In genomic region chr5:692530-693041, GRCh38 we compare ENCODE assay signal across 8 cellular contexts. TPM values are rescaled to one million over a fixed set of nuclear protein-coding genes. Genes with fewer than 3 reads are reported as not detected.
DNase-seq lines count a peak whose midpoint lies in the region; ATAC-seq and TF ChIP-seq lines count a peak whose summit lies in the region.
"Not testable (repeated sequence)": the region's sequence is repeated elsewhere in the genome, so short reads cannot be mapped to it uniquely, and the experiment has no call there.

No MANE protein-coding gene starts in this region.

- H3K4me3 Mint-ChIP-seq in CD14-positive monocyte = peak overlapping the region; percentile 59 to 60
- H3K4me3 Mint-ChIP-seq in stimulated activated naive B cell treated with anti-CD40 and anti-IgM and Interleukin-4, amounts not matched to agents 10 μg/mL and 1 μg/mL and 100 μg/mL, for 72 hours = peak overlapping the region in 1 of 2 donors; percentile 25

- H3K9me3 ChIP-seq in Peyer's patch; body of pancreas; muscle layer of duodenum (ENCODE audit: control insufficient read depth in 1 of 2, low read length in 2 of 2): not testable (repeated sequence)

- TF ChIP-seq CTCF in CD14-positive monocyte (IDR thresholded peaks at IDR 0.05); Peyer's patch (IDR thresholded peaks at IDR 0.05); body of pancreas (IDR thresholded peaks at IDR 0.05): not testable (repeated sequence)

- 0 to 1% methylated on average over 1 to 18 of the region's 41 CpGs for WGBS in body of pancreas, 2 donors

- peak overlapping the region in 3 of 4 donors; percentile 31 to 90 (median 83) for H3K27ac ChIP-seq in Peyer's patch
- peak overlapping the region in 2 of 4 donors; percentile 47 to 75 for H3K27ac ChIP-seq in body of pancreas
- H3K27ac ChIP-seq in muscle layer of duodenum (ENCODE audit: low read length) = not testable (repeated sequence)

- DNase-seq in CD14-positive monocyte (ENCODE audit: low spot score); stimulated activated naive B cell treated with anti-CD40 and anti-IgM and Interleukin-4, amounts not matched to agents 10 μg/mL and 1 μg/mL and 100 μg/mL, for 72 hours: not testable (repeated sequence)
- DNase-seq in Peyer's patch = peak in 1 of 3 donors; percentile 58
- peak in 1 of 4 donors; percentile 26 for DNase-seq in body of pancreas
- peak; percentile 77 for DNase-seq in cardiac septum (ENCODE audit: low spot score)

- not testable (repeated sequence) for H3K27me3 ChIP-seq in Peyer's patch; body of pancreas; muscle layer of duodenum (ENCODE audit: low read depth, low read length)

- H3K27ac Mint-ChIP-seq in CD14-positive monocyte; stimulated activated naive B cell treated with anti-CD40 and anti-IgM and Interleukin-4, amounts not matched to agents 10 μg/mL and 1 μg/mL and 100 μg/mL, for 72 hours: not testable (repeated sequence)

- H3K36me3 Mint-ChIP-seq in CD14-positive monocyte; stimulated activated naive B cell treated with anti-CD40 and anti-IgM and Interleukin-4, amounts not matched to agents 10 μg/mL and 1 μg/mL and 100 μg/mL, for 72 hours: not testable (repeated sequence)

- not testable (repeated sequence) for H3K9me3 Mint-ChIP-seq in CD14-positive monocyte; stimulated activated naive B cell treated with anti-CD40 and anti-IgM and Interleukin-4, amounts not matched to agents 10 μg/mL and 1 μg/mL and 100 μg/mL, for 72 hours

- H3K4me1 Mint-ChIP-seq in CD14-positive monocyte; stimulated activated naive B cell treated with anti-CD40 and anti-IgM and Interleukin-4, amounts not matched to agents 10 μg/mL and 1 μg/mL and 100 μg/mL, for 72 hours: not testable (repeated sequence)

- not testable (repeated sequence) for TF ChIP-seq POLR2A in Peyer's patch (IDR thresholded peaks at IDR 0.05); body of pancreas (IDR thresholded peaks at IDR 0.05)

- peak; percentile 11 for ATAC-seq in GM19395 (IDR thresholded peaks at IDR 0.05; ENCODE audit: unreplicated experiment)
- peak; percentile 3 for ATAC-seq in HG03066 (IDR thresholded peaks at IDR 0.05; ENCODE audit: low read depth, unreplicated experiment)
- ATAC-seq in body of pancreas = peak; percentile 14
- peak; percentile 3 to 8 for ATAC-seq in stimulated activated naive B cell treated with anti-CD40 and anti-IgM and Interleukin-4, amounts not matched to agents 10 μg/mL and 1 μg/mL and 100 μg/mL, for 72 hours (replicated peaks)

- peak overlapping the region; percentile 44 to 95 (median 72) for H3K4me3 ChIP-seq in Peyer's patch
- H3K4me3 ChIP-seq in body of pancreas = peak overlapping the region in 1 of 2 donors; percentile 17
- peak overlapping the region; percentile 16 to 56 for H3K4me3 ChIP-seq in muscle layer of duodenum (ENCODE audit: low read depth in 1 of 2, low read length in 2 of 2)

- not testable (repeated sequence) for H3K4me1 ChIP-seq in Peyer's patch; body of pancreas; muscle layer of duodenum (ENCODE audit: control insufficient read depth in 1 of 2, insufficient read depth in 2 of 2, low read length in 2 of 2)

- not testable (repeated sequence) for H3K36me3 ChIP-seq in Peyer's patch; body of pancreas (replicated peaks in 1 of 2; ENCODE audit: insufficient read depth in 1 of 2, low read depth in 2 of 2); muscle layer of duodenum (ENCODE audit: control insufficient read depth in 1 of 2, insufficient read depth in 2 of 2, low read length in 2 of 2)

- peaks cover 7 to 47% (median 23%) of the 10 kb centered on the region in 3 donors for H3K27me3 Mint-ChIP-seq in CD14-positive monocyte (ENCODE audit: low read depth in 3 of 3)
- H3K27me3 Mint-ChIP-seq in stimulated activated naive B cell treated with anti-CD40 and anti-IgM and Interleukin-4, amounts not matched to agents 10 μg/mL and 1 μg/mL and 100 μg/mL, for 72 hours = peaks cover 7 to 21% of the 10 kb centered on the region in 2 donors

- intact Hi-C loops in CD14-positive monocyte (cut with micrococcal nuclease); body of pancreas (cut with DNase I); cardiac septum (cut with DNase I): not testable (repeated sequence)

RNA-seq across cellular contexts. Expression of gene TPPP, which starts 0.6 kb away (rescaled TPM):
- polyA plus RNA-seq in CD14-positive monocyte = under 1 TPM; 0.02 to 0.06 TPM
- total RNA-seq in Peyer's patch (10 to 100 TPM in 3 of 4 donors, 1 to 10 TPM in 1; 7.4 to 60.5 (median 14.5) TPM), body of pancreas (1 to 10 TPM; 2.6 to 5.2 TPM), cardiac septum (7.3 TPM)
